Comparison of ENCODE assay signal across 1 cellular context in the genomic region with DNA sequence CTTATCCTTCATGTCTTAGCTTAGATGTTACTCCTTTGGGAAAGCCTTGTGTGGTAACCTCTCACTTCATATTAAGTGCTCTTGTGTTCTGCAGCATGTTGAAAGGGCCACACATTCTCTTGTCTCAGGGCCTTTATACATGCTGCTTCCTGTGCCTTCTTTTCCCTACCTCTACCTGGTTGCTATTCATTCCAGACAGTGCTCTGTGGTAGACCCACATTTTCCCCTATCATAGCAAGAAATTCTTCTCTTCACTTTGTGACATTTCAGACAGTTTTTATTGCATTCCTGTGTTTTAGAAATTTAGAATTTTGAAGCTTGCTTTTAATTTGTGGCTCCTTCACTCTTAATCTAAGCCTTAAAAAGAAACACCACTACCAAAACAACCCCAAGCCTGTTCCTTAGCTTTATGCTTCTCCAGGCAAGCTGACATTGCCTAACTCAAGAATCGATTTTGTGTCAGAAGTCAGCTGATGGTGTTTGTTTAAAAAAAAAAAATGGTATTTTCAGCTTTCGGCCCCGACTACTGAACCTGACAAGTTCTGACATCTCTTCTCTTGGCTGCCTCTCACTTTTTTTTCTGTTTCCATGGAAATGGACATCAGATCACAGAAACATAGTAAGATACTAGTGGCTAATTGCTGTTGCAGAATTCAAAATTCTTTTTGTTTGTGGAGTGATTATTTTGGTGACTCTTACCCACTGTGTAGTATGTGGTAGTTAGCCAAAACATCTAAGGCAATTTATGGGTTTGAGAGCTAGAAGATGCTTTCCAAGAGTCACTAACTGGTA.
TF ChIP-seq lines count a peak whose summit lies in the region.

No MANE protein-coding gene starts in this region.

TF ChIP-seq in HepG2, 621 proteins besides CTCF, POLR2A, EP300 and RAD21 (continued from another document and continues in another):
- TF ChIP-seq, protein P1, sequence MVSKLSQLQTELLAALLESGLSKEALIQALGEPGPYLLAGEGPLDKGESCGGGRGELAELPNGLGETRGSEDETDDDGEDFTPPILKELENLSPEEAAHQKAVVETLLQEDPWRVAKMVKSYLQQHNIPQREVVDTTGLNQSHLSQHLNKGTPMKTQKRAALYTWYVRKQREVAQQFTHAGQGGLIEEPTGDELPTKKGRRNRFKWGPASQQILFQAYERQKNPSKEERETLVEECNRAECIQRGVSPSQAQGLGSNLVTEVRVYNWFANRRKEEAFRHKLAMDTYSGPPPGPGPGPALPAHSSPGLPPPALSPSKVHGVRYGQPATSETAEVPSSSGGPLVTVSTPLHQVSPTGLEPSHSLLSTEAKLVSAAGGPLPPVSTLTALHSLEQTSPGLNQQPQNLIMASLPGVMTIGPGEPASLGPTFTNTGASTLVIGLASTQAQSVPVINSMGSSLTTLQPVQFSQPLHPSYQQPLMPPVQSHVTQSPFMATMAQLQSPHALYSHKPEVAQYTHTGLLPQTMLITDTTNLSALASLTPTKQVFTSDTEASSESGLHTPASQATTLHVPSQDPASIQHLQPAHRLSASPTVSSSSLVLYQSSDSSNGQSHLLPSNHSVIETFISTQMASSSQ (IDR thresholded peaks at IDR 0.05; ENCODE audit: low read depth), result peak; percentile 62
- TF ChIP-seq, protein P1 (CRISPR knock-in tag; IDR thresholded peaks at IDR 0.05; ENCODE audit: borderline replicate concordance), result no peak
- TF ChIP-seq ZNF703 (CRISPR knock-in tag; IDR thresholded peaks at IDR 0.05; ENCODE audit: borderline replicate concordance) (0 out of 2 replicates have a peak, but pooled peaks have one; percentile 82), NFE2L2 (IDR thresholded peaks at IDR 0.05; ENCODE audit: low read length) (no peak; the same call in 1 of the 2 replicates), ZNF20 (CRISPR knock-in tag; IDR thresholded peaks at IDR 0.05) (no peak), AKAP8 (CRISPR knock-in tag; IDR thresholded peaks at IDR 0.05) (no peak), ZNF780A (CRISPR knock-in tag; IDR thresholded peaks at IDR 0.05) (0 out of 2 replicates have a peak, but pooled peaks have one; percentile 10), ZNF616 (CRISPR knock-in tag; IDR thresholded peaks at IDR 0.05; ENCODE audit: low read depth) (no peak), NRL (CRISPR knock-in tag; IDR thresholded peaks at IDR 0.05; ENCODE audit: borderline replicate concordance) (no peak), ZNF777 (CRISPR knock-in tag; IDR thresholded peaks at IDR 0.05) (no peak), FOXC1 (CRISPR knock-in tag; IDR thresholded peaks at IDR 0.05; ENCODE audit: borderline replicate concordance) (no peak), HDAC2 (CRISPR knock-in tag; IDR thresholded peaks at IDR 0.05) (peak; percentile 97), BCL6 (CRISPR knock-in tag; IDR thresholded peaks at IDR 0.05) (peak; percentile 87), RCOR2 (CRISPR knock-in tag; IDR thresholded peaks at IDR 0.05) (peak; percentile 97), RXRB (CRISPR knock-in tag; IDR thresholded peaks at IDR 0.05; ENCODE audit: borderline replicate concordance) (peak; percentile 89), ZNF558 (CRISPR knock-in tag; IDR thresholded peaks at IDR 0.05; ENCODE audit: borderline replicate concordance) (no peak), REPIN1 (CRISPR knock-in tag; IDR thresholded peaks at IDR 0.05; ENCODE audit: borderline replicate concordance, low read depth) (peak; percentile 98), ZNF441 (CRISPR knock-in tag; IDR thresholded peaks at IDR 0.05; ENCODE audit: borderline replicate concordance) (peak; percentile 61; the same call in 1 of the 2 replicates), ZNF451 (CRISPR knock-in tag; IDR thresholded peaks at IDR 0.05) (no peak), ZFP36L1 (CRISPR knock-in tag; IDR thresholded peaks at IDR 0.05) (peak; percentile 79; the same call in 1 of the 2 replicates), ZNF557 (CRISPR knock-in tag; IDR thresholded peaks at IDR 0.05) (no peak), ZNF329 (CRISPR knock-in tag; IDR thresholded peaks at IDR 0.05; ENCODE audit: low read depth) (no peak), EHMT2 (IDR thresholded peaks at IDR 0.05; ENCODE audit: borderline replicate concordance, low read depth, low read length) (peak; percentile 75; the same call in 1 of the 2 replicates), ATF7 (IDR thresholded peaks at IDR 0.05) (no peak), ATF7 (CRISPR knock-in tag; IDR thresholded peaks at IDR 0.05) (no peak), ZSCAN30 (CRISPR knock-in tag; IDR thresholded peaks at IDR 0.05) (no peak), ZNF180 (CRISPR knock-in tag; IDR thresholded peaks at IDR 0.05; ENCODE audit: borderline replicate concordance, low read depth) (no peak), TEAD3 (CRISPR knock-in tag; optimal IDR thresholded peaks at IDR 0.05; ENCODE audit: borderline replicate concordance) (peak; percentile 72), ZNF138 (CRISPR knock-in tag; IDR thresholded peaks at IDR 0.05; ENCODE audit: low read depth) (no peak), SMYD3 (CRISPR knock-in tag; IDR thresholded peaks at IDR 0.05) (peak; percentile 90), ZNF33B (CRISPR knock-in tag; IDR thresholded peaks at IDR 0.05) (no peak), ZFP90 (CRISPR knock-in tag; IDR thresholded peaks at IDR 0.05; ENCODE audit: borderline replicate concordance) (no peak), IKZF1 (IDR thresholded peaks at IDR 0.05) (no peak), ZFAT (CRISPR knock-in tag; conservative IDR thresholded peaks at IDR 0.05) (no peak), RARA (CRISPR knock-in tag; IDR thresholded peaks at IDR 0.05) (peak; percentile 75; the same call in 1 of the 2 replicates), TBX2 (CRISPR knock-in tag; IDR thresholded peaks at IDR 0.05; ENCODE audit: borderline replicate concordance) (peak; percentile 52; the same call in 1 of the 2 replicates), CBX5 (CRISPR knock-in tag; IDR thresholded peaks at IDR 0.05; ENCODE audit: borderline replicate concordance) (no peak), SOX5 (CRISPR knock-in tag; IDR thresholded peaks at IDR 0.05; ENCODE audit: borderline replicate concordance) (peak; percentile 86), MYC (CRISPR knock-in tag; IDR thresholded peaks at IDR 0.05; ENCODE audit: borderline replicate concordance) (no peak)
- TF ChIP-seq, protein P2, sequence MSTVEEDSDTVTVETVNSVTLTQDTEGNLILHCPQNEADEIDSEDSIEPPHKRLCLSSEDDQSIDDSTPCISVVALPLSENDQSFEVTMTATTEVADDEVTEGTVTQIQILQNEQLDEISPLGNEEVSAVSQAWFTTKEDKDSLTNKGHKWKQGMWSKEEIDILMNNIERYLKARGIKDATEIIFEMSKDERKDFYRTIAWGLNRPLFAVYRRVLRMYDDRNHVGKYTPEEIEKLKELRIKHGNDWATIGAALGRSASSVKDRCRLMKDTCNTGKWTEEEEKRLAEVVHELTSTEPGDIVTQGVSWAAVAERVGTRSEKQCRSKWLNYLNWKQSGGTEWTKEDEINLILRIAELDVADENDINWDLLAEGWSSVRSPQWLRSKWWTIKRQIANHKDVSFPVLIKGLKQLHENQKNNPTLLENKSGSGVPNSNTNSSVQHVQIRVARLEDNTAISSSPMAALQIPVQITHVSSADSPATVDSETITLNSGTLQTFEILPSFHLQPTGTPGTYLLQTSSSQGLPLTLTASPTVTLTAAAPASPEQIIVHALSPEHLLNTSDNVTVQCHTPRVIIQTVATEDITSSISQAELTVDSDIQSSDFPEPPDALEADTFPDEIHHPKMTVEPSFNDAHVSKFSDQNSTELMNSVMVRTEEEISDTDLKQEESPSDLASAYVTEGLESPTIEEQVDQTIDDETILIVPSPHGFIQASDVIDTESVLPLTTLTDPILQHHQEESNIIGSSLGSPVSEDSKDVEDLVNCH (CRISPR knock-in tag; IDR thresholded peaks at IDR 0.05), result no peak
- TF ChIP-seq, protein P3, sequence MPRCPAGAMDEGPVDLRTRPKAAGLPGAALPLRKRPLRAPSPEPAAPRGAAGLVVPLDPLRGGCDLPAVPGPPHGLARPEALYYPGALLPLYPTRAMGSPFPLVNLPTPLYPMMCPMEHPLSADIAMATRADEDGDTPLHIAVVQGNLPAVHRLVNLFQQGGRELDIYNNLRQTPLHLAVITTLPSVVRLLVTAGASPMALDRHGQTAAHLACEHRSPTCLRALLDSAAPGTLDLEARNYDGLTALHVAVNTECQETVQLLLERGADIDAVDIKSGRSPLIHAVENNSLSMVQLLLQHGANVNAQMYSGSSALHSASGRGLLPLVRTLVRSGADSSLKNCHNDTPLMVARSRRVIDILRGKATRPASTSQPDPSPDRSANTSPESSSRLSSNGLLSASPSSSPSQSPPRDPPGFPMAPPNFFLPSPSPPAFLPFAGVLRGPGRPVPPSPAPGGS (CRISPR knock-in tag; IDR thresholded peaks at IDR 0.05), result 0 out of 2 replicates have a peak, but pooled peaks have one; percentile 42
- TF ChIP-seq, protein P4, sequence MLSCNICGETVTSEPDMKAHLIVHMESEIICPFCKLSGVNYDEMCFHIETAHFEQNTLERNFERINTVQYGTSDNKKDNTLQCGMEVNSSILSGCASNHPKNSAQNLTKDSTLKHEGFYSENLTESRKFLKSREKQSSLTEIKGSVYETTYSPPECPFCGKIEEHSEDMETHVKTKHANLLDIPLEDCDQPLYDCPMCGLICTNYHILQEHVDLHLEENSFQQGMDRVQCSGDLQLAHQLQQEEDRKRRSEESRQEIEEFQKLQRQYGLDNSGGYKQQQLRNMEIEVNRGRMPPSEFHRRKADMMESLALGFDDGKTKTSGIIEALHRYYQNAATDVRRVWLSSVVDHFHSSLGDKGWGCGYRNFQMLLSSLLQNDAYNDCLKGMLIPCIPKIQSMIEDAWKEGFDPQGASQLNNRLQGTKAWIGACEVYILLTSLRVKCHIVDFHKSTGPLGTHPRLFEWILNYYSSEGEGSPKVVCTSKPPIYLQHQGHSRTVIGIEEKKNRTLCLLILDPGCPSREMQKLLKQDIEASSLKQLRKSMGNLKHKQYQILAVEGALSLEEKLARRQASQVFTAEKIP (CRISPR knock-in tag; IDR thresholded peaks at IDR 0.05; ENCODE audit: borderline replicate concordance), result no peak
- TF ChIP-seq, protein P5, sequence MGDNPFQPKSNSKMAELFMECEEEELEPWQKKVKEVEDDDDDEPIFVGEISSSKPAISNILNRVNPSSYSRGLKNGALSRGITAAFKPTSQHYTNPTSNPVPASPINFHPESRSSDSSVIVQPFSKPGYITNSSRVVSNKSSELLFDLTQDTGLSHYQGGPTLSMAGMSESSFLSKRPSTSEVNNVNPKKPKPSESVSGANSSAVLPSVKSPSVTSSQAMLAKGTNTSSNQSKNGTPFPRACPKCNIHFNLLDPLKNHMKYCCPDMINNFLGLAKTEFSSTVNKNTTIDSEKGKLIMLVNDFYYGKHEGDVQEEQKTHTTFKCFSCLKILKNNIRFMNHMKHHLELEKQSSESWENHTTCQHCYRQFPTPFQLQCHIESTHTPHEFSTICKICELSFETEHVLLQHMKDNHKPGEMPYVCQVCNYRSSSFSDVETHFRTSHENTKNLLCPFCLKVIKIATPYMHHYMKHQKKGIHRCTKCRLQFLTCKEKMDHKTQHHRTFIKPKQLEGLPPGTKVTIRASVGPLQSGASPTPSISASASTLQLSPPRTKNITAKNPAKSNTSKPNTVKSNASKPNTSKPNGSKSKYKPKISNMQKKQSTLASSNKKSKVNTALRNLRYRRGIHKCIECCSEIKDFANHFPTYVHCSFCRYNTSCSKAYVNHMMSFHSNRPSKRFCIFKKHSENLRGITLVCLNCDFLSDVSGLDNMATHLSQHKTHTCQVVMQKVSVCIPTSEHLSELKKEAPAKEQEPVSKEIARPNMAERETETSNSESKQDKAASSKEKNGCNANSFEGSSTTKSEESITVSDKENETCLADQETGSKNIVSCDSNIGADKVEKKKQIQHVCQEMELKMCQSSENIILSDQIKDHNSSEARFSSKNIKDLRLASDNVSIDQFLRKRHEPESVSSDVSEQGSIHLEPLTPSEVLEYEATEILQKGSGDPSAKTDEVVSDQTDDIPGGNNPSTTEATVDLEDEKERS (CRISPR knock-in tag; IDR thresholded peaks at IDR 0.05), result no peak
- TF ChIP-seq, protein P6, sequence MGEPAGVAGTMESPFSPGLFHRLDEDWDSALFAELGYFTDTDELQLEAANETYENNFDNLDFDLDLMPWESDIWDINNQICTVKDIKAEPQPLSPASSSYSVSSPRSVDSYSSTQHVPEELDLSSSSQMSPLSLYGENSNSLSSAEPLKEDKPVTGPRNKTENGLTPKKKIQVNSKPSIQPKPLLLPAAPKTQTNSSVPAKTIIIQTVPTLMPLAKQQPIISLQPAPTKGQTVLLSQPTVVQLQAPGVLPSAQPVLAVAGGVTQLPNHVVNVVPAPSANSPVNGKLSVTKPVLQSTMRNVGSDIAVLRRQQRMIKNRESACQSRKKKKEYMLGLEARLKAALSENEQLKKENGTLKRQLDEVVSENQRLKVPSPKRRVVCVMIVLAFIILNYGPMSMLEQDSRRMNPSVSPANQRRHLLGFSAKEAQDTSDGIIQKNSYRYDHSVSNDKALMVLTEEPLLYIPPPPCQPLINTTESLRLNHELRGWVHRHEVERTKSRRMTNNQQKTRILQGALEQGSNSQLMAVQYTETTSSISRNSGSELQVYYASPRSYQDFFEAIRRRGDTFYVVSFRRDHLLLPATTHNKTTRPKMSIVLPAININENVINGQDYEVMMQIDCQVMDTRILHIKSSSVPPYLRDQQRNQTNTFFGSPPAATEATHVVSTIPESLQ (CRISPR knock-in tag; conservative IDR thresholded peaks at IDR 0.05), result 0 out of 2 replicates have a peak, but pooled peaks have one; percentile 86
- TF ChIP-seq, protein P7, sequence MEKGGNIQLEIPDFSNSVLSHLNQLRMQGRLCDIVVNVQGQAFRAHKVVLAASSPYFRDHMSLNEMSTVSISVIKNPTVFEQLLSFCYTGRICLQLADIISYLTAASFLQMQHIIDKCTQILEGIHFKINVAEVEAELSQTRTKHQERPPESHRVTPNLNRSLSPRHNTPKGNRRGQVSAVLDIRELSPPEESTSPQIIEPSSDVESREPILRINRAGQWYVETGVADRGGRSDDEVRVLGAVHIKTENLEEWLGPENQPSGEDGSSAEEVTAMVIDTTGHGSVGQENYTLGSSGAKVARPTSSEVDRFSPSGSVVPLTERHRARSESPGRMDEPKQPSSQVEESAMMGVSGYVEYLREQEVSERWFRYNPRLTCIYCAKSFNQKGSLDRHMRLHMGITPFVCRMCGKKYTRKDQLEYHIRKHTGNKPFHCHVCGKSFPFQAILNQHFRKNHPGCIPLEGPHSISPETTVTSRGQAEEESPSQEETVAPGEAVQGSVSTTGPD (CRISPR knock-in tag; IDR thresholded peaks at IDR 0.05), result no peak
